In genomic region chr11:961921-962320, GRCh38 we compare ENCODE assay signal across 19 cellular contexts. TPM values are rescaled to one million over a fixed set of nuclear protein-coding genes. Genes with fewer than 3 reads are reported as not detected.
DNase-seq lines count a peak whose midpoint lies in the region; ATAC-seq and TF ChIP-seq lines count a peak whose summit lies in the region.
"Had no signal": no experiment of that assay in that cellular context is flagged by ENCODE, and none has a peak within 500 bp of the region (broad histone marks: within the 10 kb centered on the region; RNA-seq: fewer than 3 reads in every experiment).

No MANE protein-coding gene starts in this region.

- no peaks in the 10 kb centered on the region for H3K27me3 ChIP-seq in SJCRH30
- H3K27me3 ChIP-seq in neural progenitor cell: no peaks in the 10 kb centered on the region

- H3K27ac ChIP-seq in SJCRH30: peak overlapping the region; percentile 81
- no peak overlapping the region for H3K27ac ChIP-seq in neural progenitor cell
- H3K27ac ChIP-seq: 22Rv1, GM23248, PC-9 had no signal

- peaks cover 20% of the 10 kb centered on the region for H4K20me1 ChIP-seq in neural progenitor cell (ENCODE audit: low read depth)

- peaks cover 12% of the 10 kb centered on the region for H3K4me1 ChIP-seq in SJCRH30
- no peaks in the 10 kb centered on the region for H3K4me1 ChIP-seq in neural progenitor cell

- H3K9me3 ChIP-seq in SJCRH30 (replicated peaks) (no peaks in the 10 kb centered on the region), neural progenitor cell (ENCODE audit: low read depth) (no peaks in the 10 kb centered on the region)

- H3K4me3 Mint-ChIP-seq in naive B cell: peak overlapping the region in 2 of 8 donors; percentile 16 to 41
- no peak overlapping the region for H3K4me3 Mint-ChIP-seq in neural progenitor cell
- H3K4me3 Mint-ChIP-seq: CD8-positive, alpha-beta T cell had no signal

- H3K27ac Mint-ChIP-seq in naive B cell (peak overlapping the region in 4 of 6 donors; percentile 74 to 84 (median 81)), neural progenitor cell (no peak overlapping the region)
- H3K27ac Mint-ChIP-seq: CD8-positive, alpha-beta T cell had no signal

- H3K4me1 Mint-ChIP-seq in naive B cell (peaks cover 8 to 25% (median 14%) of the 10 kb centered on the region in 3 donors), neural progenitor cell (peaks cover 6% of the 10 kb centered on the region)

- peaks cover 23% of the 10 kb centered on the region for H3K36me3 ChIP-seq in SJCRH30
- no peaks in the 10 kb centered on the region for H3K36me3 ChIP-seq in neural progenitor cell

- peaks cover 0 to 1% (median 0%) of the 10 kb centered on the region in 7 donors for H3K9me3 Mint-ChIP-seq in naive B cell
- peaks cover 5% of the 10 kb centered on the region for H3K9me3 Mint-ChIP-seq in neural progenitor cell
- H3K9me3 Mint-ChIP-seq: CD8-positive, alpha-beta T cell had no signal

- no peak overlapping the region for H3K4me2 ChIP-seq in neural progenitor cell
- H3K4me2 ChIP-seq: PC-9 had no signal

- H3K27me3 Mint-ChIP-seq in naive B cell: no peaks in the 10 kb centered on the region
- H3K27me3 Mint-ChIP-seq in neural progenitor cell (ENCODE audit: insufficient read depth, low read depth): peaks cover 4% of the 10 kb centered on the region

- H3K4me3 ChIP-seq in SJCRH30: no peak overlapping the region
- H3K4me3 ChIP-seq in neural progenitor cell: no peak overlapping the region
- H3K4me3 ChIP-seq: GM23248, PC-9 had no signal

- H3K9ac ChIP-seq in neural progenitor cell: no peak overlapping the region
- H3K9ac ChIP-seq: GM23248 had no signal

- no peak for TF ChIP-seq CTCF in neural progenitor cell (IDR thresholded peaks at IDR 0.05)

- H3K36me3 Mint-ChIP-seq in naive B cell (peaks cover 0 to 10% of the 10 kb centered on the region in 2 donors), neural progenitor cell (peaks cover 34% of the 10 kb centered on the region)

- H2AFZ ChIP-seq in neural progenitor cell (replicated peaks): no peak overlapping the region
- H2AFZ ChIP-seq: GM23248, PC-9 had no signal

- ATAC-seq in naive B cell (ENCODE audit: low read depth in 2 of 2): peak; percentile 75 to 78
- ATAC-seq in HG02610 (IDR thresholded peaks at IDR 0.05; ENCODE audit: unreplicated experiment): no peak
- ATAC-seq: CD8-positive, alpha-beta T cell; HepG2 had no signal

- peaks cover 20% of the 10 kb centered on the region for H3K79me2 ChIP-seq in neural progenitor cell (ENCODE audit: low read depth)

- no peaks in the 10 kb centered on the region for H3F3A ChIP-seq in neural progenitor cell (ENCODE audit: low read depth)

- DNase-seq in NCI-H2081 (lab: John Stamatoyannopoulos, UW): peak; percentile 15 to 23
- no peak for DNase-seq in NCI-H2081 treated with DMSO at 0.1 percent for 48 hours (lab: John Stamatoyannopoulos, UW)
- peak; percentile 61 for DNase-seq in CMK (ENCODE audit: low read depth)
- peak in 1 of 2 experiments; percentile 49 for DNase-seq in SJCRH30
- no peak for DNase-seq in naive B cell
- no peak for DNase-seq in neural progenitor cell (ENCODE audit: low spot score)
- no peak for DNase-seq in mesenteric fat pad (ENCODE audit: low spot score)
- DNase-seq: CD8-positive, alpha-beta T cell; DMS79 treated with DMSO at 0.1 percent for 48 hours; GM23248; NCI-H1092; NCI-H146; NCI-H2107; NCI-H2227 treated with DMSO at 0.1 percent for 48 hours; NCI-H524; PC-9 had no signal

RNA-seq across cellular contexts. Expression of gene AP2A2, which starts 36.3 kb away (rescaled TPM):
- total RNA-seq in SJCRH30 (2014; rRNA removed; shearing (Covaris generic)): 40.6 and 42.6 TPM in 2 replicates
- polyA plus RNA-seq in naive B cell (ENCODE audit: low read depth in 6 of 6): 1 to 10 TPM; 3.3 to 9.2 (median 4.7) TPM
- total RNA-seq in neural progenitor cell (ENCODE audit: low replicate concordance) (50.4 and 67.5 TPM in 2 replicates), mesenteric fat pad (120 TPM)

RNA-seq across cellular contexts. Expression of gene CHID1, which starts 51.3 kb away (rescaled TPM):
- 51.4 and 56.7 TPM in 2 replicates for total RNA-seq in SJCRH30 (2014; rRNA removed; shearing (Covaris generic))
- polyA plus RNA-seq in naive B cell (ENCODE audit: low read depth in 6 of 6): 10 to 100 TPM; 39.0 to 69.7 (median 47.2) TPM
- total RNA-seq in neural progenitor cell (ENCODE audit: low replicate concordance) (56.6 and 62.9 TPM in 2 replicates), mesenteric fat pad (72.1 TPM)

Comparison
In these comparisons a context has a peak if more than half of its experiments do, and no peak if none do; other contexts are left out.
1. DNase-seq: peak in NCI-H2081 (2 of 2) and CMK (single experiment); none in NCI-H2081 treated with DMSO at 0.1 percent for 48 hours (single experiment), naive B cell (single experiment), neural progenitor cell (single experiment) and mesenteric fat pad (single experiment).